1 cellular context compared by ENCODE assay signal in genomic region chr5:150053695-150054392, GRCh38.
TF ChIP-seq lines count a peak whose summit lies in the region.

No MANE protein-coding gene starts in this region.

TF ChIP-seq in HEK293, 187 proteins besides CTCF, POLR2A, EP300 and RAD21:
- TF ChIP-seq PRDM10 (tag by site-specific recombination; IDR thresholded peaks at IDR 0.05): peak; percentile 40
- no peak for TF ChIP-seq PRDM1 (tag by site-specific recombination; IDR thresholded peaks at IDR 0.05)
- TF ChIP-seq GLIS1 (tag by site-specific recombination; IDR thresholded peaks at IDR 0.05): no peak
- no peak for TF ChIP-seq ZNF146 (tag by site-specific recombination; IDR thresholded peaks at IDR 0.05)
- TF ChIP-seq PBX3 (CRISPR knock-in tag; IDR thresholded peaks at IDR 0.05): no peak
